In genomic region chr19:6272913-6273600, GRCh38 we compare ENCODE assay signal across 8 cellular contexts. TPM values are rescaled to one million over a fixed set of nuclear protein-coding genes. Genes with fewer than 3 reads are reported as not detected.
DNase-seq lines count a peak whose midpoint lies in the region; TF ChIP-seq lines count a peak whose summit lies in the region.

No MANE protein-coding gene starts in this region.

- H3K27me3 Mint-ChIP-seq in type B pancreatic cell = no peaks in the 10 kb centered on the region

- no peak for TF ChIP-seq CTCF in dorsolateral prefrontal cortex (IDR thresholded peaks at IDR 0.05 in 54 of 56, conservative IDR thresholded peaks at IDR 0.05 in 2 of 56; ENCODE audit: low read depth in 1 of 56, partially characterized antibody in 56 of 56)
- TF ChIP-seq CTCF in type B pancreatic cell (conservative IDR thresholded peaks at IDR 0.05) = no peak

- intact Hi-C loops in dorsolateral prefrontal cortex (cut with DNase I) = loop anchor here (2.0 to 5.0 kb wide), 2 partner anchors 54 to 56 kb away; no protein-coding TSS in a partner anchor

- H3K9ac ChIP-seq in mucosa of stomach (ENCODE audit: low read length) = peak overlapping the region; percentile 29

- H3K27ac ChIP-seq in dorsolateral prefrontal cortex = peak overlapping the region in 57 of 59 donors; percentile 57 to 91 (median 80)

- peak overlapping the region; percentile 88 for H3K27ac Mint-ChIP-seq in type B pancreatic cell

- peaks cover 62% of the 10 kb centered on the region for H3K4me1 Mint-ChIP-seq in type B pancreatic cell (ENCODE audit: unreplicated experiment)

- DNase-seq in NCI-H82 (lab: John Stamatoyannopoulos, UW) (peak; percentile 28), NCI-H82 treated with DMSO at 0.1 percent for 48 hours (lab: John Stamatoyannopoulos, UW; ENCODE audit: unreplicated experiment) (no peak), dorsolateral prefrontal cortex (no peak), type B pancreatic cell (ENCODE audit: extremely low spot score, unreplicated experiment) (no peak), mucosa of gallbladder (ENCODE audit: low spot score) (no peak), NCI-H446 (lab: John Stamatoyannopoulos, UW) (no peak), HT-29 (ENCODE audit: low spot score) (no peak)

- no peaks in the 10 kb centered on the region for H3K9me3 Mint-ChIP-seq in type B pancreatic cell

- H3K27me3 ChIP-seq in dorsolateral prefrontal cortex = no peaks in the 10 kb centered on the region
- no peaks in the 10 kb centered on the region for H3K27me3 ChIP-seq in mucosa of stomach (ENCODE audit: control insufficient read depth, insufficient read depth, low read length)

- no peaks in the 10 kb centered on the region for H3K9me3 ChIP-seq in mucosa of stomach (ENCODE audit: control insufficient read depth, low read length)

- peak overlapping the region; percentile 76 for H3K4me3 Mint-ChIP-seq in type B pancreatic cell

- H3K4me3 ChIP-seq in dorsolateral prefrontal cortex (peak overlapping the region in 38 of 59 donors; percentile 4 to 61 (median 32)), mucosa of stomach (ENCODE audit: low read length) (no peak overlapping the region)

- H3K36me3 ChIP-seq in mucosa of stomach (ENCODE audit: control insufficient read depth, insufficient read depth, low read length) = no peaks in the 10 kb centered on the region

- peaks cover 12% of the 10 kb centered on the region for H3K36me3 Mint-ChIP-seq in type B pancreatic cell

- peaks cover 86% of the 10 kb centered on the region for H3K4me1 ChIP-seq in mucosa of stomach (ENCODE audit: control insufficient read depth, insufficient read depth, low read length)

RNA-seq across cellular contexts. Expression of gene MLLT1, which starts 6.7 kb away (rescaled TPM):
- total RNA-seq in dorsolateral prefrontal cortex = 100 to 1,000 TPM in 56 of 120 experiments, 10 to 100 TPM in 64; 67.9 to 201 (median 99.1) TPM
- 51.3 and 106 TPM in 2 replicates for total RNA-seq in type B pancreatic cell (ENCODE audit: low replicate concordance)
- total RNA-seq in mucosa of gallbladder = 67.5 TPM
- total RNA-seq in HT-29 (2014; rRNA removed; shearing (Covaris generic)) = 22.5 and 27.4 TPM in 2 replicates
